ENCODE assay signal across 22 cellular contexts in the genomic region with DNA sequence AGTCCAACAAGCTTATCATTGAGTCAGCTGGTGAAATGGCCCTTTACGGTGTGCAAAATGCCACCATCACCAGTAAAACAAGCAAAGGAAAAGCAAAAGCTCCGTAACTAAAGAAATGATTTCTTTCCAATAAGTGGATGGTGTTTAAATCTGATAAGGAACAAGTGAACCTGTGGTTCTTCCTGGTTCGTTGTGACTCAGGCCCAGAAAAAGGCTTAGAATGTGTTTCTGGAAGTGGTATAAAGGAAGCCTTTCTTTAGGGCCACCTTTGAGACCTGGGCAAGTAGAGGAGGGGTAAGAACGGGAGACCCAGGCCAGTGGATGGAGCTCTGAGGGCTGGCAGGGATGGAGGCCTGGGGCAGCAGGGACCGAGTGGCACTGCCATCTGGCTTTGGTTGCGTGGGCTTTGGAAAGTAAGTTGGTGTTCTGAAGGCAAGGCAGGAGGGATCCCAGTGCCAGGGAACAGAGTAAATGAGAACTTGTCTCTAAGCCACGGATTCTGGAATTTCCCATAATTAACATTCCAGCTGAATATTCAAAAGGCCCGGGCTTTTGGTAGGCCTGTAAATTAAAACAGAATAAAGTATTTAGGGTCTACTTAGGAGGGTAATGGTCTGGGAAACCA.
"Had no signal": no experiment of that assay in that cellular context is flagged by ENCODE, and none has a peak within 500 bp of the region (broad histone marks: within the 10 kb centered on the region; RNA-seq: fewer than 3 reads in every experiment).

No MANE protein-coding gene starts in this region.

- H3K27ac ChIP-seq: brain microvascular endothelial cell, hepatocyte, pancreas, tibial nerve, vagina had no signal

- ATAC-seq: activated CD8-positive, alpha-beta T cell treated with anti-CD3 and anti-CD28 coated beads, Interleukin-2, amount 10 ng/mL, durations not matched to agents 7 days and 5 days; activated naive CD4-positive, alpha-beta T cell treated with anti-CD3 and anti-CD28 coated beads, Interleukin-2, amount 50 U/mL, for 72 hours; activated T-cell treated with anti-CD3 and anti-CD28 coated beads, Interleukin-2, amount 50 U/mL, for 72 hours; left ventricle myocardium superior; pancreas; stimulated activated naive B cell treated with anti-CD40 and anti-IgM and Interleukin-4, amounts not matched to agents 10 μg/mL and 1 μg/mL and 100 μg/mL, for 72 hours; T-helper 17 cell; WTC11 had no signal

- H3K27me3 ChIP-seq: brain microvascular endothelial cell, hepatocyte, pancreas, tibial nerve, vagina had no signal

- DNase-seq: activated CD4-positive, alpha-beta T cell treated with anti-CD3 and anti-CD28 coated beads for 4 hours; activated CD8-positive, alpha-beta memory T cell treated with anti-CD3 and anti-CD28 coated beads, Interleukin-2, amount 50 U/mL, for 4 hours; activated CD8-positive, alpha-beta T cell treated with anti-CD3 and anti-CD28 coated beads, Interleukin-2, amount 10 ng/mL, durations not matched to agents 7 days and 5 days; activated gamma-delta T cell; activated T-cell treated with anti-CD3 and anti-CD28 coated beads, Interleukin-2, amount 50 U/mL, for 72 hours; brain microvascular endothelial cell; effector memory CD4-positive, alpha-beta T cell; foreskin melanocyte; kidney; left ventricle myocardium superior; pancreas; retina; stimulated activated CD4-positive, alpha-beta T cell treated with anti-CD3 and anti-CD28 coated beads, Interleukin-2, amount 100 ng/mL, for 48 hours; stimulated activated naive B cell treated with anti-CD40 and anti-IgM and Interleukin-4, amounts not matched to agents 10 μg/mL and 1 μg/mL and 100 μg/mL, for 72 hours; T-helper 17 cell had no signal

- H3K36me3 Mint-ChIP-seq: activated naive CD4-positive, alpha-beta T cell treated with anti-CD3 and anti-CD28 coated beads, Interleukin-2, amount 50 U/mL, for 72 hours; mesothelial cell of epicardium; stimulated activated naive B cell treated with anti-CD40 and anti-IgM and Interleukin-4, amounts not matched to agents 10 μg/mL and 1 μg/mL and 100 μg/mL, for 72 hours; WTC11 had no signal

- H3K4me2 ChIP-seq: hepatocyte had no signal

- H2AFZ ChIP-seq: hepatocyte had no signal

- H3K9me3 Mint-ChIP-seq: activated naive CD4-positive, alpha-beta T cell treated with anti-CD3 and anti-CD28 coated beads, Interleukin-2, amount 50 U/mL, for 72 hours; activated T-cell treated with anti-CD3 and anti-CD28 coated beads, Interleukin-2, amount 50 U/mL, for 72 hours; dendritic cell treated with granulocyte-macrophage colony-stimulating factor and Interleukin-4, amounts not matched to agents 40 ng/mL and 50 ng/mL, for 4 days; mesothelial cell of epicardium; stimulated activated naive B cell treated with anti-CD40 and anti-IgM and Interleukin-4, amounts not matched to agents 10 μg/mL and 1 μg/mL and 100 μg/mL, for 72 hours; WTC11 had no signal

- H3K9me3 ChIP-seq: pancreas, tibial nerve, vagina had no signal

- H3K4me1 ChIP-seq: pancreas, tibial nerve, vagina had no signal

- H3K4me1 Mint-ChIP-seq: mesothelial cell of epicardium; stimulated activated naive B cell treated with anti-CD40 and anti-IgM and Interleukin-4, amounts not matched to agents 10 μg/mL and 1 μg/mL and 100 μg/mL, for 72 hours; T-helper 17 cell had no signal

- H3K36me3 ChIP-seq: brain microvascular endothelial cell, pancreas, tibial nerve, vagina had no signal

- H3K4me3 Mint-ChIP-seq: activated CD8-positive, alpha-beta T cell treated with anti-CD3 and anti-CD28 coated beads, Interleukin-2, amount 10 ng/mL, durations not matched to agents 7 days and 5 days; activated T-cell treated with anti-CD3 and anti-CD28 coated beads, Interleukin-2, amount 50 U/mL, for 72 hours; dendritic cell treated with granulocyte-macrophage colony-stimulating factor and Interleukin-4, amounts not matched to agents 40 ng/mL and 50 ng/mL, for 4 days; mesothelial cell of epicardium; stimulated activated naive B cell treated with anti-CD40 and anti-IgM and Interleukin-4, amounts not matched to agents 10 μg/mL and 1 μg/mL and 100 μg/mL, for 72 hours; T-helper 17 cell; WTC11 had no signal

- H3K79me2 ChIP-seq: hepatocyte had no signal

- H3K4me3 ChIP-seq: hepatocyte, pancreas, tibial nerve, vagina had no signal

- FAIRE-seq: kidney, pancreas had no signal

- H3K27ac Mint-ChIP-seq: activated CD8-positive, alpha-beta T cell treated with anti-CD3 and anti-CD28 coated beads, Interleukin-2, amount 10 ng/mL, durations not matched to agents 7 days and 5 days; activated naive CD4-positive, alpha-beta T cell treated with anti-CD3 and anti-CD28 coated beads, Interleukin-2, amount 50 U/mL, for 72 hours; activated T-cell treated with anti-CD3 and anti-CD28 coated beads, Interleukin-2, amount 50 U/mL, for 72 hours; dendritic cell treated with granulocyte-macrophage colony-stimulating factor and Interleukin-4, amounts not matched to agents 40 ng/mL and 50 ng/mL, for 4 days; mesothelial cell of epicardium; stimulated activated naive B cell treated with anti-CD40 and anti-IgM and Interleukin-4, amounts not matched to agents 10 μg/mL and 1 μg/mL and 100 μg/mL, for 72 hours; T-helper 17 cell; WTC11 had no signal
